In genomic region chr13:77019756-77020155, GRCh38 we compare ENCODE assay signal across 24 cellular contexts. TPM values are rescaled to one million over a fixed set of nuclear protein-coding genes. Genes with fewer than 3 reads are reported as not detected.
DNase-seq lines count a peak whose midpoint lies in the region; ATAC-seq and TF ChIP-seq lines count a peak whose summit lies in the region.
"Had no signal": no experiment of that assay in that cellular context is flagged by ENCODE, and none has a peak within 500 bp of the region (broad histone marks: within the 10 kb centered on the region; RNA-seq: fewer than 3 reads in every experiment).

No MANE protein-coding gene starts in this region.

- H3K4me1 ChIP-seq in hepatocyte (ENCODE audit: insufficient read depth) (peaks cover 7% of the 10 kb centered on the region), tibial artery (peaks cover 0 to 99% (median 58%) of the 10 kb centered on the region in 4 donors)

- H3K9me3 ChIP-seq in T-helper 17 cell (ENCODE audit: control insufficient read depth, low read length, poor library complexity, severe bottlenecking) (no peaks in the 10 kb centered on the region), hepatocyte (ENCODE audit: low read depth) (no peaks in the 10 kb centered on the region), tibial artery (no peaks in the 10 kb centered on the region)

- no peak for DNase-seq in activated T-cell treated with anti-CD3 and anti-CD28 coated beads, Interleukin-2, amount 50 U/mL, for 24 hours
- DNase-seq in activated T-cell treated with anti-CD3 and anti-CD28 coated beads, Interleukin-2, amount 50 U/mL, for 1 hour = no peak
- DNase-seq in T-helper 17 cell (no peak), hepatocyte (ENCODE audit: low spot score) (no peak), tibial artery (no peak), GDM1 (lab: John Stamatoyannopoulos, UW) (no peak), GM19238 (ENCODE audit: insufficient read length, low spot score) (no peak), DMS 273 treated with DMSO at 0.1 percent for 48 hours (lab: John Stamatoyannopoulos, UW) (no peak)
- DNase-seq: ACHN, C1 segment of cervical spinal cord, DMS79, HCEC 1CT, KG1, NCI-H1105, NCI-H146, NCI-H2029, NCI-H2227 treated with DMSO at 0.1 percent for 48 hours, NCI-H510A, NCI-H748 treated with DMSO at 0.1 percent for 48 hours, SHP77 treated with DMSO at 0.1 percent for 48 hours had no signal

- H3K27me3 Mint-ChIP-seq in activated T-cell treated with anti-CD3 and anti-CD28 coated beads, Interleukin-2, amount 50 U/mL, for 24 hours = no peaks in the 10 kb centered on the region
- no peaks in the 10 kb centered on the region for H3K27me3 Mint-ChIP-seq in T-helper 17 cell

- no peaks in the 10 kb centered on the region for H3K9me3 Mint-ChIP-seq in activated T-cell treated with anti-CD3 and anti-CD28 coated beads, Interleukin-2, amount 50 U/mL, for 24 hours
- H3K9me3 Mint-ChIP-seq: GM23338 had no signal

- no peaks in the 10 kb centered on the region for H3K9me2 ChIP-seq in hepatocyte (replicated peaks; ENCODE audit: insufficient read depth)

- H3K36me3 ChIP-seq in hepatocyte (replicated peaks; ENCODE audit: insufficient read depth, low read depth) (no peaks in the 10 kb centered on the region), tibial artery (peaks cover 28 to 38% (median 30%) of the 10 kb centered on the region in 3 donors)

- peaks cover 75% of the 10 kb centered on the region for H3K4me1 Mint-ChIP-seq in activated T-cell treated with anti-CD3 and anti-CD28 coated beads, Interleukin-2, amount 50 U/mL, for 24 hours (ENCODE audit: low read depth)
- H3K4me1 Mint-ChIP-seq in T-helper 17 cell = peaks cover 39% of the 10 kb centered on the region

- H3K79me2 ChIP-seq in hepatocyte = peaks cover 100% of the 10 kb centered on the region

- no peaks in the 10 kb centered on the region for H3K27me3 ChIP-seq in hepatocyte
- H3K27me3 ChIP-seq in tibial artery = no peaks in the 10 kb centered on the region

- H3K27ac ChIP-seq in hepatocyte (no peak overlapping the region), tibial artery (peak overlapping the region; percentile 83 to 97)
- H3K27ac ChIP-seq: 22Rv1, RWPE1, SK-N-MC had no signal

- peak overlapping the region; percentile 10 for H3K4me2 ChIP-seq in hepatocyte
- H3K4me2 ChIP-seq: GM23338 had no signal

- H3K27ac Mint-ChIP-seq in activated T-cell treated with anti-CD3 and anti-CD28 coated beads, Interleukin-2, amount 50 U/mL, for 24 hours = peak overlapping the region; percentile 67
- H3K27ac Mint-ChIP-seq in T-helper 17 cell = peak overlapping the region; percentile 32
- H3K27ac Mint-ChIP-seq: GM23338 had no signal

- H4K20me1 ChIP-seq in hepatocyte (ENCODE audit: insufficient read depth, poor library complexity, severe bottlenecking) = peaks cover 76% of the 10 kb centered on the region

- intact Hi-C loops in tibial artery (cut with DNase I; ENCODE audit: low total_unique reads) = no loop called here

- ATAC-seq in T-helper 17 cell = no peak
- ATAC-seq: GM23338 had no signal

- no peak overlapping the region for H3K4me3 ChIP-seq in hepatocyte
- peak overlapping the region; percentile 94 to 100 for H3K4me3 ChIP-seq in tibial artery
- H3K4me3 ChIP-seq: GM23338, SK-N-MC had no signal

- H3K4me3 Mint-ChIP-seq in activated T-cell treated with anti-CD3 and anti-CD28 coated beads, Interleukin-2, amount 50 U/mL, for 24 hours = no peak overlapping the region
- H3K4me3 Mint-ChIP-seq in T-helper 17 cell = no peak overlapping the region
- H3K4me3 Mint-ChIP-seq: GM23338 had no signal

- peaks cover 81% of the 10 kb centered on the region for H3K36me3 Mint-ChIP-seq in activated T-cell treated with anti-CD3 and anti-CD28 coated beads, Interleukin-2, amount 50 U/mL, for 24 hours (ENCODE audit: low read depth)
- peaks cover 2% of the 10 kb centered on the region for H3K36me3 Mint-ChIP-seq in T-helper 17 cell (ENCODE audit: low read depth)

- TF ChIP-seq CTCF in hepatocyte (IDR thresholded peaks at IDR 0.05; ENCODE audit: poor library complexity) = no peak
- TF ChIP-seq CTCF in tibial artery (IDR thresholded peaks at IDR 0.05) = no peak

- H2AFZ ChIP-seq in hepatocyte = no peak overlapping the region
- H2AFZ ChIP-seq: GM23338 had no signal

RNA-seq across cellular contexts. Expression of gene FBXL3, which starts 7.2 kb away (rescaled TPM):
- 10 to 100 TPM; 74.3 to 81.2 TPM for total RNA-seq in T-helper 17 cell
- total RNA-seq in hepatocyte = 47.7 and 61.8 TPM in 2 replicates
- polyA plus RNA-seq in hepatocyte = 25.1 and 26.5 TPM in 2 replicates

RNA-seq across cellular contexts. Expression of gene CLN5, which starts 27.9 kb away (rescaled TPM):
- 10 to 100 TPM; 21.5 to 32.8 TPM for total RNA-seq in T-helper 17 cell
- total RNA-seq in hepatocyte = 41.1 and 45.2 TPM in 2 replicates
- polyA plus RNA-seq in hepatocyte = 31.2 and 31.5 TPM in 2 replicates
